In genomic region chr15:75523011-75523410, GRCh38 we compare ENCODE assay signal across 3 cellular contexts.
TF ChIP-seq lines count a peak whose summit lies in the region.

No MANE protein-coding gene starts in this region.

TF ChIP-seq in HEK293, 187 proteins besides CTCF, POLR2A, EP300 and RAD21:
- TF ChIP-seq ZFP69B (tag by site-specific recombination; IDR thresholded peaks at IDR 0.05), result peak; percentile 59; the same call in 1 of the 2 replicates
- no peak for TF ChIP-seq ZNF324 (tag by site-specific recombination; IDR thresholded peaks at IDR 0.05)
- no peak for TF ChIP-seq ZNF488 (tag by site-specific recombination; IDR thresholded peaks at IDR 0.05)
- TF ChIP-seq ZBTB17 (tag by site-specific recombination; IDR thresholded peaks at IDR 0.05), result peak; percentile 57
- TF ChIP-seq KLF16 (tag by site-specific recombination; IDR thresholded peaks at IDR 0.05), result peak; percentile 38; the same call in 1 of the 2 replicates
- TF ChIP-seq FEZF1 (tag by site-specific recombination; IDR thresholded peaks at IDR 0.05), result 0 out of 2 replicates have a peak, but pooled peaks have one; percentile 34
- TF ChIP-seq, protein P1, sequence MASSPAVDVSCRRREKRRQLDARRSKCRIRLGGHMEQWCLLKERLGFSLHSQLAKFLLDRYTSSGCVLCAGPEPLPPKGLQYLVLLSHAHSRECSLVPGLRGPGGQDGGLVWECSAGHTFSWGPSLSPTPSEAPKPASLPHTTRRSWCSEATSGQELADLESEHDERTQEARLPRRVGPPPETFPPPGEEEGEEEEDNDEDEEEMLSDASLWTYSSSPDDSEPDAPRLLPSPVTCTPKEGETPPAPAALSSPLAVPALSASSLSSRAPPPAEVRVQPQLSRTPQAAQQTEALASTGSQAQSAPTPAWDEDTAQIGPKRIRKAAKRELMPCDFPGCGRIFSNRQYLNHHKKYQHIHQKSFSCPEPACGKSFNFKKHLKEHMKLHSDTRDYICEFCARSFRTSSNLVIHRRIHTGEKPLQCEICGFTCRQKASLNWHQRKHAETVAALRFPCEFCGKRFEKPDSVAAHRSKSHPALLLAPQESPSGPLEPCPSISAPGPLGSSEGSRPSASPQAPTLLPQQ (tag by site-specific recombination; IDR thresholded peaks at IDR 0.05), result peak; percentile 54
- TF ChIP-seq ATF2 (tag by site-specific recombination; IDR thresholded peaks at IDR 0.05; ENCODE audit: low read depth), result peak; percentile 55; the same call in 1 of the 2 replicates
- peak; percentile 90 for TF ChIP-seq SCRT2 (tag by site-specific recombination; IDR thresholded peaks at IDR 0.05)

TF ChIP-seq in K562, 482 proteins besides CTCF, POLR2A, EP300 and RAD21 (continues in another document):
- TF ChIP-seq IRF2 (CRISPR knock-in tag; IDR thresholded peaks at IDR 0.05), result no peak
- TF ChIP-seq AFF1 (IDR thresholded peaks at IDR 0.05; ENCODE audit: low read depth in 1 of 2, partially characterized antibody in 2 of 2), result peak in 1 of 2 experiments; percentile 73
- no peak for TF ChIP-seq U2AF2 (optimal IDR thresholded peaks at IDR 0.05; ENCODE audit: low read depth, low read length)
- no peak for TF ChIP-seq ZNF668 (CRISPR knock-in tag; IDR thresholded peaks at IDR 0.05)
- no peak for TF ChIP-seq SMAD1 (IDR thresholded peaks at IDR 0.05; ENCODE audit: low read depth, low read length, partially characterized antibody)
- TF ChIP-seq CBFA2T2 (conservative IDR thresholded peaks at IDR 0.05), result no peak
- TF ChIP-seq MCM2 (IDR thresholded peaks at IDR 0.05; ENCODE audit: low read depth), result no peak
- no peak for TF ChIP-seq SMARCA4 (IDR thresholded peaks at IDR 0.05)
- 0 out of 2 replicates have a peak, but pooled peaks have one; percentile 44 for TF ChIP-seq ZNF395 (CRISPR knock-in tag; IDR thresholded peaks at IDR 0.05)
- TF ChIP-seq, protein P2, sequence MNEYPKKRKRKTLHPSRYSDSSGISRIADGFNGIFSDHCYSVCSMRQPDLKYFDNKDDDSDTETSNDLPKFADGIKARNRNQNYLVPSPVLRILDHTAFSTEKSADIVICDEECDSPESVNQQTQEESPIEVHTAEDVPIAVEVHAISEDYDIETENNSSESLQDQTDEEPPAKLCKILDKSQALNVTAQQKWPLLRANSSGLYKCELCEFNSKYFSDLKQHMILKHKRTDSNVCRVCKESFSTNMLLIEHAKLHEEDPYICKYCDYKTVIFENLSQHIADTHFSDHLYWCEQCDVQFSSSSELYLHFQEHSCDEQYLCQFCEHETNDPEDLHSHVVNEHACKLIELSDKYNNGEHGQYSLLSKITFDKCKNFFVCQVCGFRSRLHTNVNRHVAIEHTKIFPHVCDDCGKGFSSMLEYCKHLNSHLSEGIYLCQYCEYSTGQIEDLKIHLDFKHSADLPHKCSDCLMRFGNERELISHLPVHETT (CRISPR knock-in tag; conservative IDR thresholded peaks at IDR 0.05 in 1 of 2, IDR thresholded peaks at IDR 0.05 in 1 of 2), result no peak

TF ChIP-seq in SK-N-SH, 30 proteins besides CTCF, POLR2A, EP300 and RAD21:
- TF ChIP-seq PBX3 (IDR thresholded peaks at IDR 0.05) (no peak), MEF2A (IDR thresholded peaks at IDR 0.05; ENCODE audit: borderline replicate concordance, low read depth) (no peak), FOSL2 (IDR thresholded peaks at IDR 0.05; ENCODE audit: borderline replicate concordance, low read depth) (no peak), RXRA (IDR thresholded peaks at IDR 0.05; ENCODE audit: borderline replicate concordance, low read depth) (no peak), YY1 (IDR thresholded peaks at IDR 0.05; ENCODE audit: low read depth) (no peak), TCF12 (IDR thresholded peaks at IDR 0.05) (no peak), RFX5 (IDR thresholded peaks at IDR 0.05; ENCODE audit: low read length) (no peak), USF2 (IDR thresholded peaks at IDR 0.05; ENCODE audit: borderline replicate concordance, low read depth, low read length) (no peak)
- TF ChIP-seq, protein P3, sequence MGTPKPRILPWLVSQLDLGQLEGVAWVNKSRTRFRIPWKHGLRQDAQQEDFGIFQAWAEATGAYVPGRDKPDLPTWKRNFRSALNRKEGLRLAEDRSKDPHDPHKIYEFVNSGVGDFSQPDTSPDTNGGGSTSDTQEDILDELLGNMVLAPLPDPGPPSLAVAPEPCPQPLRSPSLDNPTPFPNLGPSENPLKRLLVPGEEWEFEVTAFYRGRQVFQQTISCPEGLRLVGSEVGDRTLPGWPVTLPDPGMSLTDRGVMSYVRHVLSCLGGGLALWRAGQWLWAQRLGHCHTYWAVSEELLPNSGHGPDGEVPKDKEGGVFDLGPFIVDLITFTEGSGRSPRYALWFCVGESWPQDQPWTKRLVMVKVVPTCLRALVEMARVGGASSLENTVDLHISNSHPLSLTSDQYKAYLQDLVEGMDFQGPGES (IDR thresholded peaks at IDR 0.05; ENCODE audit: low read depth, low read length), result no peak
